1 cellular context compared by ENCODE assay signal in the genomic region with DNA sequence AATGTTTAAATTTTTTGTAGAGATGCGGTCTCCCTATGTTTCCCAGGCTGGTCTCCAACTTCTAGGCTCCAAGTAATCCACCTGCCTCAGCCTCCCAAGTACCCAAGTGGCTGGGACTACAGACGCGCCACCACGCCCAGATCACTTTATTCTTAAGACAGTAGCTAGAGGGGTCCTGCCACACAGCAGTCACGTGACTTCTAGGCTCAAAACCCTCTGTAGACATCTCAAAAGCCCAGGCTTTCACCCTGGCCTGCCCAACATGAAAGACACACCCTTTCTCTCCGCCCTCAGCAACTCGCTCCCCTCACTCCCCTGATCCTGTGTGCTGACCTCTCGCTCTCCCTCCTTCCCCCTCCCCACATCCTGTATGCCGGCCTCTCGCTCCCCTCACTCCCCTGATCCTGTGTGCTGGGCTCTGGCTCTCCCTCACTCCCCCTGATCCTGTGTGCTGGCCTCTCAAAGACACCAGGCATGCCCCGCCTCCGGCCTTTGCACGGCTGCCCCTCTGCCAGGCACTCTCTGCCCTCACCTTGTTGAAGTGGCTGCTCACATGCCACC.
TF ChIP-seq lines count a peak whose summit lies in the region.

No MANE protein-coding gene starts in this region.

TF ChIP-seq in H1, 55 proteins besides CTCF, POLR2A, EP300 and RAD21:
- TF ChIP-seq EGR1 (IDR thresholded peaks at IDR 0.05; ENCODE audit: borderline replicate concordance, low read depth, low read length) (peak; percentile 50; the same call in 1 of the 2 replicates), ASH2L (IDR thresholded peaks at IDR 0.05; ENCODE audit: low read length) (no peak), KDM1A (IDR thresholded peaks at IDR 0.05; ENCODE audit: borderline replicate concordance, low read length) (no peak), TCF12 (IDR thresholded peaks at IDR 0.05; ENCODE audit: low read depth, low read length) (no peak), HDAC6 (IDR thresholded peaks at IDR 0.05; ENCODE audit: low read depth, low read length) (no peak), YY1 (IDR thresholded peaks at IDR 0.05; ENCODE audit: low read depth, low read length) (no peak), SP1 (IDR thresholded peaks at IDR 0.05; ENCODE audit: low read depth, low read length) (no peak), RNF2 (IDR thresholded peaks at IDR 0.05; ENCODE audit: borderline replicate concordance, low read depth, low read length, missing control alignments, poor library complexity, severe bottlenecking) (no peak)
